ENCODE assay signal across 22 cellular contexts in genomic region chr4:121138445-121138844, GRCh38. TPM values are rescaled to one million over a fixed set of nuclear protein-coding genes. Genes with fewer than 3 reads are reported as not detected.
DNase-seq lines count a peak whose midpoint lies in the region; FAIRE-seq and TF ChIP-seq lines count a peak whose summit lies in the region.
"Had no signal": no experiment of that assay in that cellular context is flagged by ENCODE, and none has a peak within 500 bp of the region (broad histone marks: within the 10 kb centered on the region; RNA-seq: fewer than 3 reads in every experiment).

No MANE protein-coding gene starts in this region.

- peaks cover 62% of the 10 kb centered on the region for H3K4me1 Mint-ChIP-seq in activated naive CD4-positive, alpha-beta T cell treated with anti-CD3 and anti-CD28 coated beads, Interleukin-2, amount 50 U/mL, for 24 hours
- peaks cover 41% of the 10 kb centered on the region for H3K4me1 Mint-ChIP-seq in astrocyte (ENCODE audit: low read depth, unreplicated experiment)
- H3K4me1 Mint-ChIP-seq: brain had no signal

- H3K23ac ChIP-seq in trophoblast cell (ENCODE audit: low read length): no peak overlapping the region

- H3K14ac ChIP-seq in trophoblast cell (ENCODE audit: low read length): no peak overlapping the region

- peak overlapping the region; percentile 55 for H3K4me3 Mint-ChIP-seq in activated naive CD4-positive, alpha-beta T cell treated with anti-CD3 and anti-CD28 coated beads, Interleukin-2, amount 50 U/mL, for 24 hours
- no peak overlapping the region for H3K4me3 Mint-ChIP-seq in astrocyte (ENCODE audit: unreplicated experiment)
- H3K4me3 Mint-ChIP-seq: brain, nephron had no signal

- no CpG with 5 or more reads among the region's 2 CpGs for whole genome bisulfite sequencing in trophoblast cell (ENCODE audit: extremely low coverage, insufficient coverage, insufficient read length)

- no peak overlapping the region for H3K18ac ChIP-seq in trophoblast cell (ENCODE audit: low read length)

- no peak for DNase-seq in activated naive CD4-positive, alpha-beta T cell (lab: John Stamatoyannopoulos, UW)
- DNase-seq in astrocyte (ENCODE audit: low read depth) (no peak), NCI-H774 (lab: John Stamatoyannopoulos, UW) (no peak), trophoblast cell (no peak)
- no peak for DNase-seq in stimulated activated CD4-positive, alpha-beta T cell treated with anti-CD3 and anti-CD28 coated beads, Interleukin-2, amount 100 ng/mL, for 48 hours
- DNase-seq: DMS79; effector CD8-positive, alpha-beta T cell; erythroblast; foreskin melanocyte; hippocampal formation; left lung; NCI-H1417; NCI-H446 treated with DMSO at 0.1 percent for 48 hours; right cardiac atrium; SHP77 treated with DMSO at 0.1 percent for 48 hours had no signal

- H3K4me2 ChIP-seq in KMS-11: peak overlapping the region; percentile 94
- no peak overlapping the region for H3K4me2 ChIP-seq in astrocyte (ENCODE audit: low read length)
- H3K4me2 ChIP-seq in trophoblast cell (ENCODE audit: low read length): no peak overlapping the region

- H3K36me3 ChIP-seq in KMS-11 (ENCODE audit: insufficient read depth) (no peaks in the 10 kb centered on the region), astrocyte (ENCODE audit: insufficient read depth, low read length) (no peaks in the 10 kb centered on the region), trophoblast cell (ENCODE audit: control insufficient read depth in 1 of 2, insufficient read depth in 2 of 2, low read length in 2 of 2) (no peaks in the 10 kb centered on the region)

- H3K27ac ChIP-seq in KMS-11: peak overlapping the region; percentile 97
- H3K27ac ChIP-seq in astrocyte (ENCODE audit: low read depth, low read length): peak overlapping the region; percentile 84
- H3K27ac ChIP-seq in trophoblast cell (ENCODE audit: low read depth, low read length): no peak overlapping the region
- H3K27ac ChIP-seq: left lung, parathyroid adenoma had no signal

- no peak overlapping the region for H2AK5ac ChIP-seq in trophoblast cell (ENCODE audit: low read length)

- H3K79me2 ChIP-seq in KMS-11 (ENCODE audit: insufficient read depth, low read depth): no peaks in the 10 kb centered on the region
- H3K79me2 ChIP-seq in astrocyte (ENCODE audit: insufficient read depth, low read length): no peaks in the 10 kb centered on the region
- H3K79me2 ChIP-seq in trophoblast cell (ENCODE audit: control insufficient read depth, insufficient read depth, low read length, poor library complexity): no peaks in the 10 kb centered on the region
- H3K79me2 ChIP-seq: parathyroid adenoma had no signal

- H4K20me1 ChIP-seq in KMS-11 (ENCODE audit: insufficient read depth) (no peaks in the 10 kb centered on the region), astrocyte (ENCODE audit: insufficient read depth, low read length) (no peaks in the 10 kb centered on the region)

- no peaks in the 10 kb centered on the region for H3K79me1 ChIP-seq in trophoblast cell (ENCODE audit: low read length)

- H3K27ac Mint-ChIP-seq in activated naive CD4-positive, alpha-beta T cell treated with anti-CD3 and anti-CD28 coated beads, Interleukin-2, amount 50 U/mL, for 24 hours: peak overlapping the region; percentile 69
- no peak overlapping the region for H3K27ac Mint-ChIP-seq in astrocyte (ENCODE audit: unreplicated experiment)
- H3K27ac Mint-ChIP-seq: nephron had no signal

- no peaks in the 10 kb centered on the region for H3K27me3 Mint-ChIP-seq in activated naive CD4-positive, alpha-beta T cell treated with anti-CD3 and anti-CD28 coated beads, Interleukin-2, amount 50 U/mL, for 24 hours
- no peaks in the 10 kb centered on the region for H3K27me3 Mint-ChIP-seq in astrocyte (ENCODE audit: low read depth, unreplicated experiment)
- H3K27me3 Mint-ChIP-seq: brain had no signal

- H3K4me1 ChIP-seq in KMS-11 (ENCODE audit: low read depth, poor library complexity, severe bottlenecking): peaks cover 95% of the 10 kb centered on the region
- peaks cover 21% of the 10 kb centered on the region for H3K4me1 ChIP-seq in astrocyte (ENCODE audit: insufficient read depth, low read length)
- H3K4me1 ChIP-seq in trophoblast cell (ENCODE audit: control insufficient read depth in 1 of 2, insufficient read depth in 2 of 2, low read length in 2 of 2): no peaks in the 10 kb centered on the region
- H3K4me1 ChIP-seq: left lung had no signal

- TF ChIP-seq CTCF in KMS-11 (conservative IDR thresholded peaks at IDR 0.05; ENCODE audit: low read depth, low read length): no peak
- TF ChIP-seq CTCF in astrocyte (IDR thresholded peaks at IDR 0.05; ENCODE audit: insufficient read depth, low read depth, low read length): no peak

- no peak for FAIRE-seq in astrocyte (lab: Jason Lieb, UNC)

- H2BK5ac ChIP-seq in trophoblast cell (ENCODE audit: low read depth, low read length, poor library complexity): no peak overlapping the region

- no peaks in the 10 kb centered on the region for H3K27me3 ChIP-seq in KMS-11 (ENCODE audit: insufficient read depth, low read depth)
- H3K27me3 ChIP-seq in astrocyte (ENCODE audit: insufficient read depth, low read length): no peaks in the 10 kb centered on the region
- H3K27me3 ChIP-seq in trophoblast cell (ENCODE audit: insufficient read depth, low read length): no peaks in the 10 kb centered on the region
- H3K27me3 ChIP-seq: left lung had no signal

- H4K91ac ChIP-seq in trophoblast cell (ENCODE audit: low read depth, low read length): no peak overlapping the region

- H3K9ac ChIP-seq in KMS-11 (peak overlapping the region; percentile 64), astrocyte (ENCODE audit: low read length) (no peak overlapping the region), trophoblast cell (ENCODE audit: low read length) (no peak overlapping the region)
- H3K9ac ChIP-seq: parathyroid adenoma had no signal

- no peak overlapping the region for H2BK120ac ChIP-seq in trophoblast cell (ENCODE audit: insufficient read depth, low read length, poor library complexity)

- H3K4me3 ChIP-seq in KMS-11 (IDR thresholded peaks at IDR 0.05; ENCODE audit: insufficient read depth, low read depth, low read length) (no peak overlapping the region), astrocyte (ENCODE audit: insufficient read depth, low read depth, low read length) (no peak overlapping the region), trophoblast cell (ENCODE audit: low read depth, low read length) (no peak overlapping the region)
- H3K4me3 ChIP-seq: left lung had no signal

- H2AFZ ChIP-seq in KMS-11 (ENCODE audit: low read depth) (peak overlapping the region; percentile 42; the same call in 1 of the 2 replicates), astrocyte (ENCODE audit: low read depth, low read length) (no peak overlapping the region), trophoblast cell (ENCODE audit: insufficient read depth, low read length, poor library complexity) (no peak overlapping the region)
- H2AFZ ChIP-seq: parathyroid adenoma had no signal

- no peak overlapping the region for H2BK12ac ChIP-seq in trophoblast cell (ENCODE audit: low read length)

- H3K36me3 Mint-ChIP-seq in activated naive CD4-positive, alpha-beta T cell treated with anti-CD3 and anti-CD28 coated beads, Interleukin-2, amount 50 U/mL, for 24 hours: peaks cover 3% of the 10 kb centered on the region
- H3K36me3 Mint-ChIP-seq in astrocyte (ENCODE audit: low read depth, unreplicated experiment): no peaks in the 10 kb centered on the region
- H3K36me3 Mint-ChIP-seq: brain had no signal

- H3K9me3 ChIP-seq in astrocyte (ENCODE audit: insufficient read depth, low read depth, low read length): no peaks in the 10 kb centered on the region
- H3K9me3 ChIP-seq in trophoblast cell (ENCODE audit: insufficient read depth, low read depth, low read length): no peaks in the 10 kb centered on the region
- H3K9me3 ChIP-seq: left lung had no signal

- no peaks in the 10 kb centered on the region for H3K9me3 Mint-ChIP-seq in activated naive CD4-positive, alpha-beta T cell treated with anti-CD3 and anti-CD28 coated beads, Interleukin-2, amount 50 U/mL, for 24 hours
- H3K9me3 Mint-ChIP-seq in astrocyte (ENCODE audit: unreplicated experiment): no peaks in the 10 kb centered on the region
- H3K9me3 Mint-ChIP-seq: brain, nephron had no signal

- no peak overlapping the region for H3K4ac ChIP-seq in trophoblast cell (ENCODE audit: low read depth, low read length)

- no peak overlapping the region for H4K12ac ChIP-seq in trophoblast cell (ENCODE audit: low read depth, low read length)

- no peak overlapping the region for H4K8ac ChIP-seq in trophoblast cell (ENCODE audit: low read depth, low read length)

RNA-seq across cellular contexts. Expression of gene TNIP3, which starts 25.7 kb away (rescaled TPM):
- total RNA-seq in astrocyte: 0.14 TPM in 1 of 2 replicates, not detected in the other
- polyA plus RNA-seq in trophoblast cell (2013): 0.18 and 0.22 TPM in 2 replicates
- total RNA-seq: chondrocyte, right cardiac atrium had no signal
- polyA plus RNA-seq: right cardiac atrium, urinary bladder had no signal
